ENCODE assay signal across 10 cellular contexts in genomic region chr1:63813829-63814277, GRCh38. TPM values are rescaled to one million over a fixed set of nuclear protein-coding genes. Genes with fewer than 3 reads are reported as not detected.
DNase-seq lines count a peak whose midpoint lies in the region; ATAC-seq and TF ChIP-seq lines count a peak whose summit lies in the region.
"Had no signal": no experiment of that assay in that cellular context is flagged by ENCODE, and none has a peak within 500 bp of the region (broad histone marks: within the 10 kb centered on the region; RNA-seq: fewer than 3 reads in every experiment).

No MANE protein-coding gene starts in this region.

- H3K4me3 ChIP-seq in SJSA1 = no peak overlapping the region
- no peak overlapping the region for H3K4me3 ChIP-seq in thoracic aorta
- H3K4me3 ChIP-seq in WERI-Rb-1 (ENCODE audit: low read depth, low read length) = no peak overlapping the region
- H3K4me3 ChIP-seq: SK-N-MC had no signal

- H3K9me3 ChIP-seq in SJSA1 (replicated peaks) = no peaks in the 10 kb centered on the region
- H3K9me3 ChIP-seq in thoracic aorta = no peaks in the 10 kb centered on the region
- H3K9me3 ChIP-seq in WERI-Rb-1 (ENCODE audit: severe bottlenecking) = no peaks in the 10 kb centered on the region

- H3K36me3 ChIP-seq in SJSA1 (no peaks in the 10 kb centered on the region), thoracic aorta (no peaks in the 10 kb centered on the region), WERI-Rb-1 (no peaks in the 10 kb centered on the region)

- H3K4me1 Mint-ChIP-seq in activated naive CD8-positive, alpha-beta T cell treated with anti-CD3 and anti-CD28 coated beads for 36 hours = no peaks in the 10 kb centered on the region
- H3K4me1 Mint-ChIP-seq: activated T-helper 17 cell treated with anti-CD3 and anti-CD28 coated beads, Interleukin-2, amount 50 U/mL, for 72 hours had no signal

- TF ChIP-seq CTCF in thoracic aorta (IDR thresholded peaks at IDR 0.05) (no peak), WERI-Rb-1 (IDR thresholded peaks at IDR 0.05; ENCODE audit: low read depth, low read length) (no peak)

- H3K4me3 Mint-ChIP-seq in activated naive CD8-positive, alpha-beta T cell treated with anti-CD3 and anti-CD28 coated beads for 36 hours = no peak overlapping the region
- H3K4me3 Mint-ChIP-seq: activated T-helper 17 cell treated with anti-CD3 and anti-CD28 coated beads, Interleukin-2, amount 50 U/mL, for 72 hours had no signal

- H3K4me1 ChIP-seq in SJSA1 (replicated peaks) = peaks cover 12% of the 10 kb centered on the region
- H3K4me1 ChIP-seq in thoracic aorta (ENCODE audit: control insufficient read depth in 1 of 2, low read depth in 2 of 2) = peaks cover 43 to 92% of the 10 kb centered on the region in 2 donors

- H3K9me3 Mint-ChIP-seq in activated naive CD8-positive, alpha-beta T cell treated with anti-CD3 and anti-CD28 coated beads for 36 hours = peaks cover 5% of the 10 kb centered on the region
- H3K9me3 Mint-ChIP-seq: activated T-helper 17 cell treated with anti-CD3 and anti-CD28 coated beads, Interleukin-2, amount 50 U/mL, for 72 hours had no signal

- no peaks in the 10 kb centered on the region for H3K36me3 Mint-ChIP-seq in activated naive CD8-positive, alpha-beta T cell treated with anti-CD3 and anti-CD28 coated beads for 36 hours

- H3K27ac ChIP-seq in SJSA1 (peak overlapping the region; percentile 18; the same call in 1 of the 2 replicates), thoracic aorta (peak overlapping the region; percentile 67 to 74), WERI-Rb-1 (no peak overlapping the region)
- H3K27ac ChIP-seq: SK-N-MC had no signal

- no peak overlapping the region for H3K27ac Mint-ChIP-seq in activated naive CD8-positive, alpha-beta T cell treated with anti-CD3 and anti-CD28 coated beads for 36 hours
- H3K27ac Mint-ChIP-seq: activated T-helper 17 cell treated with anti-CD3 and anti-CD28 coated beads, Interleukin-2, amount 50 U/mL, for 72 hours had no signal

- no peaks in the 10 kb centered on the region for H3K27me3 ChIP-seq in SJSA1 (replicated peaks)
- H3K27me3 ChIP-seq in thoracic aorta (replicated peaks; ENCODE audit: insufficient read depth) = no peaks in the 10 kb centered on the region
- no peaks in the 10 kb centered on the region for H3K27me3 ChIP-seq in WERI-Rb-1 (ENCODE audit: insufficient read depth, low read depth, severe bottlenecking)

- no peak for ATAC-seq in thoracic aorta (ENCODE audit: insufficient number of reproducible peaks, low FRiP score, low read depth)
- ATAC-seq: activated T-helper 17 cell treated with anti-CD3 and anti-CD28 coated beads, Interleukin-2, amount 50 U/mL, for 72 hours had no signal

- peaks cover 7% of the 10 kb centered on the region for H3K27me3 Mint-ChIP-seq in activated naive CD8-positive, alpha-beta T cell treated with anti-CD3 and anti-CD28 coated beads for 36 hours

- DNase-seq in H4 (ENCODE audit: low spot score) (peak; percentile 54), SJSA1 (ENCODE audit: low read depth in 1 of 2, low spot score in 2 of 2) (peak in 1 of 2 experiments; percentile 63), glomerular visceral epithelial cell (ENCODE audit: extremely low spot score) (peak; percentile 54), thoracic aorta (ENCODE audit: low spot score) (no peak), ecto neural progenitor cell (ENCODE audit: low spot score) (no peak), WERI-Rb-1 (no peak)
- DNase-seq in activated naive CD8-positive, alpha-beta T cell treated with anti-CD3 and anti-CD28 coated beads for 36 hours = no peak
- DNase-seq: NCI-H1105 had no signal

RNA-seq across cellular contexts. Expression of gene ROR1, which starts 40.0 kb away (rescaled TPM):
- 1.8 and 4.1 TPM in 2 replicates for total RNA-seq in H4 (2014; rRNA removed; shearing (Covaris generic))
- total RNA-seq in SJSA1 (2014; rRNA removed; shearing (Covaris generic)) = 14.8 and 19.7 TPM in 2 replicates
- total RNA-seq in thoracic aorta = 10 to 100 TPM; 41.2 to 51.8 TPM
- not detected for total RNA-seq in activated naive CD8-positive, alpha-beta T cell treated with anti-CD3 and anti-CD28 coated beads for 36 hours

Comparison
In these comparisons a context has a peak if more than half of its experiments do, and no peak if none do; other contexts are left out.
1. DNase-seq: peak in H4 (single experiment) and glomerular visceral epithelial cell (single experiment); none in thoracic aorta (single experiment), ecto neural progenitor cell (single experiment), WERI-Rb-1 (single experiment) and activated naive CD8-positive, alpha-beta T cell treated with anti-CD3 and anti-CD28 coated beads for 36 hours (single experiment).